Comparison of ENCODE assay signal across 23 cellular contexts in genomic region chr9:71253021-71253420, GRCh38.
"Had no signal": no experiment of that assay in that cellular context is flagged by ENCODE, and none has a peak within 500 bp of the region (broad histone marks: within the 10 kb centered on the region; RNA-seq: fewer than 3 reads in every experiment).

No MANE protein-coding gene starts in this region.

- H3K36me3 ChIP-seq: ascending aorta, colonic mucosa, esophagus squamous epithelium, left ventricle myocardium inferior, ovary, prostate gland, tibial artery had no signal

- H3K27me3 ChIP-seq: ascending aorta, colonic mucosa, ovary, tibial artery had no signal

- H3K9me3 ChIP-seq: ascending aorta, colonic mucosa, esophagus squamous epithelium, left ventricle myocardium inferior, ovary, prostate gland, tibial artery had no signal

- H3K36me3 Mint-ChIP-seq: activated CD4-positive, alpha-beta memory T cell treated with anti-CD3 and anti-CD28 coated beads for 36 hours; activated naive CD4-positive, alpha-beta T cell treated with anti-CD3 and anti-CD28 coated beads, Interleukin-2, amount 50 U/mL, for 24 hours; mesothelial cell of epicardium; natural killer cell had no signal

- H3K27ac Mint-ChIP-seq: activated CD4-positive, alpha-beta memory T cell treated with anti-CD3 and anti-CD28 coated beads for 36 hours; activated naive CD4-positive, alpha-beta T cell treated with anti-CD3 and anti-CD28 coated beads, Interleukin-2, amount 50 U/mL, for 24 hours; activated T-cell treated with anti-CD3 and anti-CD28 coated beads, Interleukin-2, amount 50 U/mL, for 72 hours; mesothelial cell of epicardium; natural killer cell had no signal

- H3K27ac ChIP-seq: ascending aorta, colonic mucosa, dorsolateral prefrontal cortex, esophagus squamous epithelium, left ventricle myocardium inferior, ovary, prostate gland, tibial artery had no signal

- H3K27me3 Mint-ChIP-seq: activated CD4-positive, alpha-beta memory T cell treated with anti-CD3 and anti-CD28 coated beads for 36 hours; activated naive CD4-positive, alpha-beta T cell treated with anti-CD3 and anti-CD28 coated beads, Interleukin-2, amount 50 U/mL, for 24 hours; central memory CD8-positive, alpha-beta T cell had no signal

- H3K4me3 ChIP-seq: ascending aorta, colonic mucosa, dorsolateral prefrontal cortex, esophagus squamous epithelium, left ventricle myocardium inferior, ovary, prostate gland, tibial artery had no signal

- H3K4me1 ChIP-seq: ascending aorta, colonic mucosa, esophagus squamous epithelium, left ventricle myocardium inferior, prostate gland, tibial artery had no signal

- H3K4me3 Mint-ChIP-seq: activated CD4-positive, alpha-beta memory T cell treated with anti-CD3 and anti-CD28 coated beads for 36 hours; activated naive CD4-positive, alpha-beta T cell treated with anti-CD3 and anti-CD28 coated beads, Interleukin-2, amount 50 U/mL, for 24 hours; activated T-cell treated with anti-CD3 and anti-CD28 coated beads, Interleukin-2, amount 50 U/mL, for 72 hours; central memory CD8-positive, alpha-beta T cell; mesothelial cell of epicardium; natural killer cell had no signal

- DNase-seq: activated CD4-positive, alpha-beta memory T cell treated with anti-CD3 and anti-CD28 coated beads for 36 hours; activated CD4-positive, alpha-beta T cell treated with anti-CD3 and anti-CD28 coated beads for 48 hours; activated effector memory CD4-positive, alpha-beta T cell treated with Interleukin-2 at 50 U/mL for 16 hours; activated T-cell treated with anti-CD3 and anti-CD28 coated beads, Interleukin-2, amount 50 U/mL, for 72 hours; colonic mucosa; dorsolateral prefrontal cortex; esophagus squamous epithelium; hippocampal formation; left ventricle myocardium inferior; natural killer cell; ovary; stimulated activated CD4-positive, alpha-beta T cell treated with anti-CD3 and anti-CD28 coated beads, Interleukin-4, amount 100 ng/mL, for 24 hours; stimulated activated naive CD8-positive, alpha-beta T cell treated with anti-CD3 and anti-CD28 coated beads, Interleukin-15, Interleukin-2, amounts not matched to agents 100 U/mL and 50 U/mL, for 24 hours; substantia nigra; T-helper 1 cell; T1000; tibial artery had no signal

- H3K4me1 Mint-ChIP-seq: activated naive CD4-positive, alpha-beta T cell treated with anti-CD3 and anti-CD28 coated beads, Interleukin-2, amount 50 U/mL, for 24 hours; central memory CD8-positive, alpha-beta T cell; natural killer cell had no signal

- H3K9me3 Mint-ChIP-seq: activated CD4-positive, alpha-beta memory T cell treated with anti-CD3 and anti-CD28 coated beads for 36 hours; activated naive CD4-positive, alpha-beta T cell treated with anti-CD3 and anti-CD28 coated beads, Interleukin-2, amount 50 U/mL, for 24 hours; central memory CD8-positive, alpha-beta T cell; mesothelial cell of epicardium; natural killer cell had no signal

- FAIRE-seq: frontal cortex had no signal
